ENCODE assay signal across 8 cellular contexts in genomic region chr3:129119365-129120100, GRCh38. TPM values are rescaled to one million over a fixed set of nuclear protein-coding genes. Genes with fewer than 3 reads are reported as not detected.
DNase-seq lines count a peak whose midpoint lies in the region; ATAC-seq and TF ChIP-seq lines count a peak whose summit lies in the region.

No MANE protein-coding gene starts in this region.

- H3K4me3 Mint-ChIP-seq in central memory CD8-positive, alpha-beta T cell: peak overlapping the region; percentile 81

- H3K27me3 ChIP-seq in BLaER1 (no peaks in the 10 kb centered on the region), KMS-11 (ENCODE audit: insufficient read depth, low read depth) (no peaks in the 10 kb centered on the region)

- no peak for TF ChIP-seq CTCF in KMS-11 (conservative IDR thresholded peaks at IDR 0.05; ENCODE audit: low read depth, low read length)

- H4K20me1 ChIP-seq in BLaER1: peaks cover 36% of the 10 kb centered on the region
- H4K20me1 ChIP-seq in KMS-11 (ENCODE audit: insufficient read depth): no peaks in the 10 kb centered on the region

- peak overlapping the region; percentile 36; the same call in 1 of the 2 replicates for H2AFZ ChIP-seq in KMS-11 (ENCODE audit: low read depth)

- H3K36me3 ChIP-seq in BLaER1: peaks cover 25% of the 10 kb centered on the region
- no peaks in the 10 kb centered on the region for H3K36me3 ChIP-seq in KMS-11 (ENCODE audit: insufficient read depth)

- H3K4me2 ChIP-seq in BLaER1 (peak overlapping the region; percentile 99), KMS-11 (peak overlapping the region; percentile 93)

- peak overlapping the region; percentile 81 for H3K4me3 ChIP-seq in BLaER1
- no peak overlapping the region for H3K4me3 ChIP-seq in KMS-11 (IDR thresholded peaks at IDR 0.05; ENCODE audit: insufficient read depth, low read depth, low read length)

- peaks cover 31% of the 10 kb centered on the region; the same call in 1 of the 2 replicates for H3K79me2 ChIP-seq in KMS-11 (ENCODE audit: insufficient read depth, low read depth)

- peaks cover 77% of the 10 kb centered on the region for H3K4me1 ChIP-seq in BLaER1
- H3K4me1 ChIP-seq in KMS-11 (ENCODE audit: low read depth, poor library complexity, severe bottlenecking): peaks cover 67% of the 10 kb centered on the region

- peaks cover 60% of the 10 kb centered on the region for H3K4me1 Mint-ChIP-seq in central memory CD8-positive, alpha-beta T cell

- no peaks in the 10 kb centered on the region for H3K9me3 Mint-ChIP-seq in central memory CD8-positive, alpha-beta T cell

- peaks cover 35% of the 10 kb centered on the region for H3K36me3 Mint-ChIP-seq in central memory CD8-positive, alpha-beta T cell (ENCODE audit: insufficient read depth)

- no peaks in the 10 kb centered on the region for H3K27me3 Mint-ChIP-seq in central memory CD8-positive, alpha-beta T cell

- no peaks in the 10 kb centered on the region for H3K9me3 ChIP-seq in BLaER1

- H3K27ac Mint-ChIP-seq in central memory CD8-positive, alpha-beta T cell (ENCODE audit: low read depth): peak overlapping the region; percentile 81

- DNase-seq in central memory CD8-positive, alpha-beta T cell (ENCODE audit: low spot score in 2 of 2): no peak
- peak; percentile 40 for DNase-seq in mucosa of gallbladder (ENCODE audit: low spot score)
- DNase-seq in HUDEP-2 (lab: John Stamatoyannopoulos, UW; ENCODE audit: unreplicated experiment in 76 of 76): no peak

- peak overlapping the region; percentile 94 for H3K9ac ChIP-seq in BLaER1
- H3K9ac ChIP-seq in KMS-11: peak overlapping the region; percentile 55

- H3K27ac ChIP-seq in BLaER1: peak overlapping the region; percentile 98
- peak overlapping the region; percentile 83 for H3K27ac ChIP-seq in KMS-11

- ATAC-seq in central memory CD8-positive, alpha-beta T cell (replicated peaks; ENCODE audit: extremely low read depth, poor library complexity, severe bottlenecking): no peak
- ATAC-seq in HG03159 (IDR thresholded peaks at IDR 0.05; ENCODE audit: unreplicated experiment) (no peak), HG03097 (IDR thresholded peaks at IDR 0.05; ENCODE audit: low FRiP score, unreplicated experiment) (no peak), HG02642 (IDR thresholded peaks at IDR 0.05; ENCODE audit: poor library complexity, unreplicated experiment) (no peak)

RNA-seq across cellular contexts. Expression of gene RAB43, which starts 2.1 kb away (rescaled TPM):
- 36.2 TPM for total RNA-seq in mucosa of gallbladder

RNA-seq across cellular contexts. Expression of gene ISY1, which starts 41.3 kb away (rescaled TPM):
- total RNA-seq in mucosa of gallbladder: 23.6 TPM

RNA-seq across cellular contexts. Expression of gene GP9, which starts 59.0 kb away (rescaled TPM):
- total RNA-seq in mucosa of gallbladder: not detected
